ENCODE assay signal across 15 cellular contexts in genomic region chr6:15457903-15458530, GRCh38.
DNase-seq lines count a peak whose midpoint lies in the region; ATAC-seq and TF ChIP-seq lines count a peak whose summit lies in the region.
"Had no signal": no experiment of that assay in that cellular context is flagged by ENCODE, and none has a peak within 500 bp of the region (broad histone marks: within the 10 kb centered on the region; RNA-seq: fewer than 3 reads in every experiment).

No MANE protein-coding gene starts in this region.

- peaks cover 35% of the 10 kb centered on the region for H3K4me1 ChIP-seq in PC-9 (replicated peaks; ENCODE audit: insufficient read depth)
- H3K4me1 ChIP-seq in mammary epithelial cell (ENCODE audit: insufficient read depth, low read length), result peaks cover 6% of the 10 kb centered on the region
- H3K4me1 ChIP-seq: body of pancreas had no signal

- H3K79me2 ChIP-seq in PC-9 (ENCODE audit: low read depth) (peaks cover 54% of the 10 kb centered on the region), mammary epithelial cell (ENCODE audit: insufficient read depth, low read length) (peaks cover 71% of the 10 kb centered on the region)

- H3K36me3 Mint-ChIP-seq in T-helper 17 cell (ENCODE audit: low read depth), result peaks cover 5% of the 10 kb centered on the region

- H3F3A ChIP-seq in PC-9 (ENCODE audit: insufficient read depth, low read depth), result peaks cover 22% of the 10 kb centered on the region

- H3K36me3 ChIP-seq in PC-9 (ENCODE audit: low read depth) (no peaks in the 10 kb centered on the region), mammary epithelial cell (ENCODE audit: insufficient read depth, low read length) (peaks cover 4% of the 10 kb centered on the region)
- H3K36me3 ChIP-seq: right lobe of liver, thyroid gland had no signal

- H3K4me1 Mint-ChIP-seq in T-helper 17 cell, result peaks cover 43% of the 10 kb centered on the region

- dilution Hi-C loops in mammary epithelial cell (cut with HindIII; ENCODE audit: low sequenced_read_pairs), result no loop called here

- no peak overlapping the region for H3K27ac Mint-ChIP-seq in T-helper 17 cell

- H3K27me3 ChIP-seq in PC-9 (ENCODE audit: insufficient read depth, low read depth), result no peaks in the 10 kb centered on the region
- no peaks in the 10 kb centered on the region for H3K27me3 ChIP-seq in mammary epithelial cell (ENCODE audit: insufficient read depth, low read length)
- H3K27me3 ChIP-seq: body of pancreas, right lobe of liver, thyroid gland had no signal

- no peaks in the 10 kb centered on the region for H3K27me3 Mint-ChIP-seq in T-helper 17 cell

- H3K27ac ChIP-seq in PC-9, result no peak overlapping the region
- H3K27ac ChIP-seq in mammary epithelial cell (ENCODE audit: insufficient read depth, low read depth, low read length), result no peak overlapping the region
- H3K27ac ChIP-seq: body of pancreas, right lobe of liver, thyroid gland had no signal

- peak; percentile 63 for ATAC-seq in GM18511 (IDR thresholded peaks at IDR 0.05; ENCODE audit: unreplicated experiment)
- peak; percentile 46 for ATAC-seq in HG03039 (IDR thresholded peaks at IDR 0.05; ENCODE audit: unreplicated experiment)
- ATAC-seq in T-helper 17 cell, result peak; percentile 60
- no peak for ATAC-seq in GM21576 (IDR thresholded peaks at IDR 0.05; ENCODE audit: unreplicated experiment)
- ATAC-seq: activated T-cell treated with anti-CD3 and anti-CD28 coated beads, Interleukin-2, amount 50 U/mL, for 4 hours; body of pancreas; right lobe of liver had no signal

- no TSS peak for BruUV-seq in PC-9 (replicated peaks; lab: Mats Ljungman, UMichigan)
- no TSS peak for BruUV-seq in mammary epithelial cell (replicated peaks; lab: Mats Ljungman, UMichigan)

- CTCF ChIA-PET in PC-9 (lab: Charles Lee) (no interaction called here), mammary epithelial cell (lab: Charles Lee; ENCODE audit: low non-redundant PET) (no interaction called here)

- H3K9ac ChIP-seq in mammary epithelial cell (ENCODE audit: insufficient read depth, low read length), result no peak overlapping the region

- peak; percentile 7 for DNase-seq in AG10803 (ENCODE audit: low read depth)
- DNase-seq in T-helper 17 cell, result no peak
- DNase-seq in PC-9, result no peak
- DNase-seq in cerebellar nuclear complex (lab: John Stamatoyannopoulos, UW), result no peak
- DNase-seq in mammary epithelial cell, result no peak
- DNase-seq: activated T-cell treated with anti-CD3 and anti-CD28 coated beads, Interleukin-2, amount 50 U/mL, for 4 hours; body of pancreas; GDM1; IMR-90; NCI-H2171; right lobe of liver; thyroid gland had no signal

- H3K4me2 ChIP-seq in PC-9 (no peak overlapping the region), mammary epithelial cell (ENCODE audit: insufficient read depth, low read depth, low read length) (no peak overlapping the region)

- in situ Hi-C loops in mammary epithelial cell (cut with MboI; ENCODE audit: low sequenced_read_pairs in 2 of 2), result no loop called here

- no peaks in the 10 kb centered on the region for H3K9me3 ChIP-seq in T-helper 17 cell (ENCODE audit: control insufficient read depth, low read length, poor library complexity, severe bottlenecking)
- H3K9me3 ChIP-seq in PC-9 (ENCODE audit: insufficient read depth, low read depth), result no peaks in the 10 kb centered on the region
- no peaks in the 10 kb centered on the region for H3K9me3 ChIP-seq in mammary epithelial cell (replicated peaks; ENCODE audit: insufficient read depth, low read length)
- H3K9me3 ChIP-seq: body of pancreas, right lobe of liver, thyroid gland had no signal

- POLR2A ChIA-PET in PC-9 (lab: Charles Lee; ENCODE audit: unreplicated experiment), result no interaction called here

- H3K4me3 Mint-ChIP-seq in T-helper 17 cell, result no peak overlapping the region
- H3K4me3 Mint-ChIP-seq: activated T-cell treated with anti-CD3 and anti-CD28 coated beads, Interleukin-2, amount 50 U/mL, for 4 hours had no signal

- no peak for TF ChIP-seq CTCF in AG10803 (conservative IDR thresholded peaks at IDR 0.05; ENCODE audit: low read length)
- TF ChIP-seq CTCF in PC-9 (conservative IDR thresholded peaks at IDR 0.05), result no peak
- no peak for TF ChIP-seq CTCF in mammary epithelial cell (conservative IDR thresholded peaks at IDR 0.05 in 1 of 2, IDR thresholded peaks at IDR 0.05 in 1 of 2; ENCODE audit: extremely low read depth in 1 of 2, insufficient read depth in 1 of 2, low read depth in 1 of 2, low read length in 2 of 2)

- peak overlapping the region; percentile 4; the same call in 1 of the 2 replicates for H3K4me3 ChIP-seq in AG10803 (ENCODE audit: low read length)
- H3K4me3 ChIP-seq in PC-9, result no peak overlapping the region
- no peak overlapping the region for H3K4me3 ChIP-seq in mammary epithelial cell (replicated peaks in 1 of 3; ENCODE audit: insufficient read depth in 1 of 3, low read depth in 2 of 3, low read length in 3 of 3)
- H3K4me3 ChIP-seq: body of pancreas, right lobe of liver, thyroid gland had no signal

- 100% methylated on average over 17 of the region's 17 CpGs for WGBS in mammary epithelial cell (ENCODE audit: low coverage, missing lambda C conversion rate)

- H2AFZ ChIP-seq in PC-9 (no peak overlapping the region), mammary epithelial cell (ENCODE audit: low read depth, low read length) (no peak overlapping the region)

- H4K20me1 ChIP-seq in PC-9 (ENCODE audit: insufficient read depth) (peaks cover 10% of the 10 kb centered on the region; the same call in 1 of the 2 replicates), mammary epithelial cell (ENCODE audit: insufficient read depth, low read length) (no peaks in the 10 kb centered on the region)

- intact Hi-C loops in PC-9 (cut with micrococcal nuclease; ENCODE audit: unreplicated experiment) (loop anchor here (5.0 kb wide), 1 partner anchor 396 kb away; no protein-coding TSS in a partner anchor), mammary epithelial cell (cut with micrococcal nuclease) (no loop called here)

- H3K9me2 ChIP-seq in PC-9 (ENCODE audit: insufficient read depth), result no peaks in the 10 kb centered on the region
